In genomic region chr17:56833812-56834379, GRCh38 we compare ENCODE assay signal across 8 cellular contexts. TPM values are rescaled to one million over a fixed set of nuclear protein-coding genes. Genes with fewer than 3 reads are reported as not detected.
A peak's percentile ranks its signal among the peaks of the same experiment; 100 is the strongest.
DNase-seq lines count a peak whose midpoint lies in the region; ATAC-seq, FAIRE-seq and TF ChIP-seq lines count a peak whose summit lies in the region.

A gene with protein sequence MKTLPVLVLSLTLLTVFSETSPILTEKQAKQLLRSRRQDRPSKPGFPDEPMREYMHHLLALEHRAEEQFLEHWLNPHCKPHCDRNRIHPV (minus strand): TSS chr17:56833920. CDS start chr17:56815810, 18,110 bp downstream.
TSS of gene DGKE (plus strand) at chr17:56834151. CDS start at chr17:56834796, 645 bp downstream.

- H3K9me3 ChIP-seq in pancreas: no peaks in the 10 kb centered on the region
- no peaks in the 10 kb centered on the region for H3K9me3 ChIP-seq in tibial artery

- peak within 1 kb of the TSS; percentile 89 for H3K4me3 Mint-ChIP-seq in activated naive CD8-positive, alpha-beta T cell treated with anti-CD3 and anti-CD28 coated beads for 36 hours

- H3K4me1 Mint-ChIP-seq in activated naive CD8-positive, alpha-beta T cell treated with anti-CD3 and anti-CD28 coated beads for 36 hours: peaks cover 52% of the 10 kb centered on the region

- peak; percentile 56 for TF ChIP-seq POLR2A in NB4 (IDR thresholded peaks at IDR 0.05; ENCODE audit: extremely low read depth, insufficient read length)

- peak; percentile 71 for ATAC-seq in HG02588 (IDR thresholded peaks at IDR 0.05; ENCODE audit: unreplicated experiment)
- ATAC-seq in Right ventricle myocardium inferior: peak; percentile 99
- ATAC-seq in pancreas: peak; percentile 91 to 96 (median 94)

- H3K4me1 ChIP-seq in pancreas (peaks cover 6 to 35% (median 14%) of the 10 kb centered on the region in 3 donors), tibial artery (peaks cover 7 to 35% (median 16%) of the 10 kb centered on the region in 4 donors)

- CTCF ChIA-PET in GM10248 (lab: Yijun Ruan, JAX): interaction anchor here (0.7 to 4.8 kb wide), 6 partner anchors 12 to 106 kb away, joined by 3 to 44 read pairs (median 3); no protein-coding TSS in a partner anchor

- intact Hi-C loops in Right ventricle myocardium inferior (cut with DNase I): no loop called here
- intact Hi-C loops in pancreas (cut with DNase I): no loop called here
- intact Hi-C loops in tibial artery (cut with DNase I; ENCODE audit: low total_unique reads): loop anchor here (10.0 kb wide), 1 partner anchor 281 kb away; no protein-coding TSS in a partner anchor

- peak; percentile 99 for DNase-seq in GM10248 (ENCODE audit: extremely low spot score)
- peak; percentile 95 for DNase-seq in NB4 (ENCODE audit: low read depth)
- DNase-seq in SKM-1 (lab: John Stamatoyannopoulos, UW; ENCODE audit: unreplicated experiment): peak; percentile 92
- DNase-seq in activated naive CD8-positive, alpha-beta T cell treated with anti-CD3 and anti-CD28 coated beads for 36 hours: peak; percentile 99
- DNase-seq in Right ventricle myocardium inferior (ENCODE audit: missing footprints): peak; percentile 99
- DNase-seq in pancreas: peak; percentile 98 to 100 (median 100)
- DNase-seq in tibial artery: peak; percentile 99

- H3K27ac Mint-ChIP-seq in activated naive CD8-positive, alpha-beta T cell treated with anti-CD3 and anti-CD28 coated beads for 36 hours: peak within 1 kb of the TSS; percentile 87

- H3K4me3 ChIP-seq in NB4 (ENCODE audit: low read depth, low read length): peak within 1 kb of the TSS; percentile 79
- H3K4me3 ChIP-seq in pancreas: peak within 1 kb of the TSS; percentile 47 to 93 (median 74)
- peak within 1 kb of the TSS; percentile 78 to 86 for H3K4me3 ChIP-seq in tibial artery

- POLR2A ChIA-PET in GM10248 (lab: Yijun Ruan, JAX): interaction anchor here (0.5 to 0.6 kb wide), 2 partner anchors 12 to 14 kb away, joined by 3 read pairs; no protein-coding TSS in a partner anchor

- WGBS in pancreas, 2 donors: 1% methylated on average over 58 to 65 of the region's 65 CpGs

- H3K36me3 ChIP-seq in pancreas (no peaks in the 10 kb centered on the region), tibial artery (peaks cover 0 to 6% (median 0%) of the 10 kb centered on the region in 3 donors)

- peaks cover 32% of the 10 kb centered on the region for H3K36me3 Mint-ChIP-seq in activated naive CD8-positive, alpha-beta T cell treated with anti-CD3 and anti-CD28 coated beads for 36 hours

- no peaks in the 10 kb centered on the region for H3K9me3 Mint-ChIP-seq in activated naive CD8-positive, alpha-beta T cell treated with anti-CD3 and anti-CD28 coated beads for 36 hours

- H3K27ac ChIP-seq in pancreas: peak within 1 kb of the TSS; percentile 68 to 98 (median 84)
- H3K27ac ChIP-seq in tibial artery: peak within 1 kb of the TSS; percentile 73 to 79

- no peak for TF ChIP-seq CTCF in GM10248 (IDR thresholded peaks at IDR 0.05; ENCODE audit: control extremely low read depth, extremely low read depth, low read depth, missing control alignments)
- no peak for TF ChIP-seq CTCF in NB4 (IDR thresholded peaks at IDR 0.05; ENCODE audit: low read depth, low read length)
- no peak for TF ChIP-seq CTCF in pancreas (IDR thresholded peaks at IDR 0.05)
- no peak for TF ChIP-seq CTCF in tibial artery (IDR thresholded peaks at IDR 0.05)

- H3K27me3 Mint-ChIP-seq in activated naive CD8-positive, alpha-beta T cell treated with anti-CD3 and anti-CD28 coated beads for 36 hours: no peaks in the 10 kb centered on the region

- no peaks in the 10 kb centered on the region for H3K27me3 ChIP-seq in pancreas
- no peaks in the 10 kb centered on the region for H3K27me3 ChIP-seq in tibial artery

- no peak for FAIRE-seq in pancreas (lab: Jason Lieb, UNC)

RNA-seq across cellular contexts. Expression of the first gene that starts in this region (rescaled TPM):
- 1 to 10 TPM; 1.5 TPM for total RNA-seq in activated naive CD8-positive, alpha-beta T cell treated with anti-CD3 and anti-CD28 coated beads for 36 hours
- 1.1 TPM for total RNA-seq in Right ventricle myocardium inferior
- 1 to 10 TPM; 1.0 to 2.1 (median 1.6) TPM for total RNA-seq in pancreas
- 1 to 10 TPM; 3.2 to 9.6 TPM for polyA plus RNA-seq in pancreas

RNA-seq across cellular contexts. Expression of gene DGKE, which starts in this region (rescaled TPM):
- 10 to 100 TPM; 25.8 to 27.1 TPM for total RNA-seq in activated naive CD8-positive, alpha-beta T cell treated with anti-CD3 and anti-CD28 coated beads for 36 hours
- total RNA-seq in Right ventricle myocardium inferior: 3.0 TPM
- 1 to 10 TPM; 3.9 to 7.6 (median 4.4) TPM for total RNA-seq in pancreas
- polyA plus RNA-seq in pancreas: 1 to 10 TPM; 1.8 to 5.2 TPM

Comparison
In these comparisons a context has a peak if more than half of its experiments do, and no peak if none do; other contexts are left out.
1. Peak in every context shown above with its lines: DNase-seq, ATAC-seq, H3K4me3 ChIP-seq and H3K27ac ChIP-seq.